ENCODE assay signal across 17 cellular contexts in genomic region chr9:18896004-18896403, GRCh38.
DNase-seq lines count a peak whose midpoint lies in the region; TF ChIP-seq lines count a peak whose summit lies in the region.
"Had no signal": no experiment of that assay in that cellular context is flagged by ENCODE, and none has a peak within 500 bp of the region (broad histone marks: within the 10 kb centered on the region; RNA-seq: fewer than 3 reads in every experiment).

No MANE protein-coding gene starts in this region.

- H3K4me3 ChIP-seq in BLaER1 treated with 17β-estradiol and CSF1 and Interleukin-3, amounts not matched to agents 10 nM and 100 nM, result 0 out of 20 replicates have a peak overlapping the region, but pooled peaks of 1 of the 10 experiments have one; percentile 21
- H3K4me3 ChIP-seq in HEK293 (ENCODE audit: low read depth, low read length) (no peak overlapping the region), endodermal cell (ENCODE audit: low read length) (peak overlapping the region; percentile 62)
- H3K4me3 ChIP-seq: BLaER1 had no signal

- no peak overlapping the region for H3K27ac Mint-ChIP-seq in endodermal cell
- H3K27ac Mint-ChIP-seq: CD4-positive, alpha-beta T cell; CD8-positive, alpha-beta T cell had no signal

- H3K9ac ChIP-seq in BLaER1 treated with 17β-estradiol and CSF1 and Interleukin-3, amounts not matched to agents 10 nM and 100 nM, result no peak overlapping the region
- no peak overlapping the region for H3K9ac ChIP-seq in endodermal cell (ENCODE audit: extremely low read depth, low read length, poor library complexity, severe bottlenecking)
- H3K9ac ChIP-seq: BLaER1 had no signal

- peaks cover 3% of the 10 kb centered on the region for H3K27me3 Mint-ChIP-seq in endodermal cell (ENCODE audit: insufficient read depth)

- H3K4me1 ChIP-seq in BLaER1 treated with 17β-estradiol and CSF1 and Interleukin-3, amounts not matched to agents 10 nM and 100 nM, result peaks cover 0 to 13% (median 11%) of the 10 kb centered on the region in 10 experiments; a peak in 16 of 20 replicates
- no peaks in the 10 kb centered on the region for H3K4me1 ChIP-seq in HEK293 (ENCODE audit: control insufficient read depth, insufficient read depth, low read length)
- no peaks in the 10 kb centered on the region for H3K4me1 ChIP-seq in endodermal cell (ENCODE audit: control insufficient read depth, insufficient read depth, low read length)
- H3K4me1 ChIP-seq: Caco-2 had no signal

- peaks cover 26 to 61% (median 35%) of the 10 kb centered on the region in 11 experiments for H3K9me3 ChIP-seq in BLaER1 treated with 17β-estradiol and CSF1 and Interleukin-3, amounts not matched to agents 10 nM and 100 nM (replicated peaks in 1 of 11)
- no peaks in the 10 kb centered on the region for H3K9me3 ChIP-seq in HEK293 (ENCODE audit: control insufficient read depth, insufficient read depth, low read depth, low read length)
- H3K9me3 ChIP-seq in endodermal cell (ENCODE audit: control insufficient read depth, low read length), result peaks cover 34% of the 10 kb centered on the region
- H3K9me3 ChIP-seq: BE2C, Caco-2 had no signal

- POLR2A ChIA-PET in HEK293 (lab: Yijun Ruan, JAX), result no interaction called here

- CTCF ChIA-PET in HEK293 (lab: Yijun Ruan, JAX), result no interaction called here

- DNase-seq in OCI-M1 (lab: John Stamatoyannopoulos, UW) (peak; percentile 0), endodermal cell (no peak), NCI-H146 treated with DMSO at 0.1 percent for 48 hours (lab: John Stamatoyannopoulos, UW; ENCODE audit: unreplicated experiment) (no peak), putamen (ENCODE audit: low spot score) (no peak)
- DNase-seq in stimulated activated CD4-positive, alpha-beta T cell treated with anti-CD3 and anti-CD28 coated beads, Interleukin-2, amount 100 ng/mL, for 24 hours, result no peak
- DNase-seq: 8988T; ACHN; BE2C; Caco-2; Calu3; CD4-positive, alpha-beta T cell; CD8-positive, alpha-beta T cell; DMS79 treated with DMSO at 0.1 percent for 48 hours had no signal

- no peak overlapping the region for H3K4me3 Mint-ChIP-seq in endodermal cell
- H3K4me3 Mint-ChIP-seq: CD4-positive, alpha-beta T cell; CD8-positive, alpha-beta T cell had no signal

- no peaks in the 10 kb centered on the region for H3K36me3 ChIP-seq in BLaER1 treated with 17β-estradiol and CSF1 and Interleukin-3, amounts not matched to agents 10 nM and 100 nM
- H3K36me3 ChIP-seq in HEK293 (ENCODE audit: control insufficient read depth in 2 of 2, insufficient read depth in 1 of 2, low read length in 2 of 2) (no peaks in the 10 kb centered on the region), endodermal cell (ENCODE audit: control insufficient read depth, insufficient read depth, low read length) (no peaks in the 10 kb centered on the region)
- H3K36me3 ChIP-seq: BE2C, BLaER1 had no signal

- no peaks in the 10 kb centered on the region for H3K27me3 ChIP-seq in BLaER1 treated with 17β-estradiol and CSF1 and Interleukin-3, amounts not matched to agents 10 nM and 100 nM
- H3K27me3 ChIP-seq in endodermal cell (ENCODE audit: control insufficient read depth, insufficient read depth, low read length, poor library complexity, severe bottlenecking), result no peaks in the 10 kb centered on the region
- H3K27me3 ChIP-seq: BE2C, BLaER1 had no signal

- H4K20me1 ChIP-seq in BLaER1 treated with 17β-estradiol and CSF1 and Interleukin-3, amounts not matched to agents 10 nM and 100 nM, result no peaks in the 10 kb centered on the region
- H4K20me1 ChIP-seq: BLaER1 had no signal

- peaks cover 11% of the 10 kb centered on the region for H3K4me1 Mint-ChIP-seq in endodermal cell

- TF ChIP-seq CTCF in HEK293 (tag by site-specific recombination; IDR thresholded peaks at IDR 0.05) (no peak), endodermal cell (conservative IDR thresholded peaks at IDR 0.05) (no peak)

- peaks cover 22% of the 10 kb centered on the region for H3K9me3 Mint-ChIP-seq in endodermal cell

- H3K36me3 Mint-ChIP-seq in endodermal cell (ENCODE audit: low read depth), result no peaks in the 10 kb centered on the region

- H3K27ac ChIP-seq in BLaER1 treated with 17β-estradiol and CSF1 and Interleukin-3, amounts not matched to agents 10 nM and 100 nM, result peak overlapping the region in 7 of 11 experiments; percentile 23 to 75 (median 66); a peak in 10 of 22 replicates
- H3K27ac ChIP-seq in HEK293 (ENCODE audit: extremely low read depth, low read depth, low read length) (no peak overlapping the region), endodermal cell (ENCODE audit: low read depth, low read length) (no peak overlapping the region)
- H3K27ac ChIP-seq: BLaER1, C4-2B had no signal

- H3K4me2 ChIP-seq in BLaER1 treated with 17β-estradiol and CSF1 and Interleukin-3, amounts not matched to agents 10 nM and 100 nM, result peak overlapping the region in 4 of 11 experiments; percentile 31 to 57 (median 40); a peak in 4 of 22 replicates

TF ChIP-seq in HEK293, 187 proteins besides CTCF, POLR2A, EP300 and RAD21:
- TF ChIP-seq ZNF292 (tag by site-specific recombination; IDR thresholded peaks at IDR 0.05; ENCODE audit: borderline replicate concordance, low read depth) (no peak), KLF10 (tag by site-specific recombination; IDR thresholded peaks at IDR 0.05) (no peak), TSHZ1 (tag by site-specific recombination; IDR thresholded peaks at IDR 0.05; ENCODE audit: borderline replicate concordance) (no peak), ZNF558 (tag by site-specific recombination; IDR thresholded peaks at IDR 0.05) (peak; percentile 99)

Comparison
In these comparisons a context has a peak if more than half of its experiments do, and no peak if none do; other contexts are left out.
1. H3K27ac ChIP-seq: peak in BLaER1 treated with 17β-estradiol and CSF1 and Interleukin-3, amounts not matched to agents 10 nM and 100 nM (7 of 11); none in HEK293 (single experiment) and endodermal cell (single experiment).